Comparison of ENCODE assay signal across 11 cellular contexts in genomic region chr13:75788494-75788991, GRCh38.
DNase-seq lines count a peak whose midpoint lies in the region; ATAC-seq and TF ChIP-seq lines count a peak whose summit lies in the region.
"Had no signal": no experiment of that assay in that cellular context is flagged by ENCODE, and none has a peak within 500 bp of the region (broad histone marks: within the 10 kb centered on the region; RNA-seq: fewer than 3 reads in every experiment).

No MANE protein-coding gene starts in this region.

- peak; percentile 49 for DNase-seq in GF-D8 (lab: John Stamatoyannopoulos, UW)
- DNase-seq in RWPE2 (ENCODE audit: low spot score): no peak
- DNase-seq in foreskin fibroblast: peak; percentile 93 to 95
- peak; percentile 70 for DNase-seq in retinal pigment epithelial cell (ENCODE audit: low read depth)
- no peak for DNase-seq in HPDE6-E6E7 (ENCODE audit: extremely low spot score)
- DNase-seq in CD4-positive, alpha-beta memory T cell: no peak
- DNase-seq in central memory CD4-positive, alpha-beta T cell: no peak
- no peak for DNase-seq in naive thymus-derived CD8-positive, alpha-beta T cell
- DNase-seq: immature natural killer cell, spleen had no signal

- POLR2A ChIA-PET in CD4-positive, alpha-beta memory T cell (lab: Charles Lee; ENCODE audit: partially characterized antibody): no interaction called here
- POLR2A ChIA-PET in naive thymus-derived CD8-positive, alpha-beta T cell (lab: Charles Lee): no interaction called here

- peaks cover 23% of the 10 kb centered on the region for H3K4me1 ChIP-seq in RWPE2 (ENCODE audit: insufficient read depth, poor library complexity, severe bottlenecking)
- H3K4me1 ChIP-seq in CD4-positive, alpha-beta memory T cell (ENCODE audit: insufficient read depth, low read length): no peaks in the 10 kb centered on the region

- H3K27me3 Mint-ChIP-seq in CD4-positive, alpha-beta memory T cell: no peaks in the 10 kb centered on the region
- H3K27me3 Mint-ChIP-seq in naive thymus-derived CD8-positive, alpha-beta T cell: no peaks in the 10 kb centered on the region
- H3K27me3 Mint-ChIP-seq: stimulated activated naive CD8-positive, alpha-beta T cell treated with anti-CD3 and anti-CD28 coated beads, Interleukin-15, Interleukin-2, amounts not matched to agents 100 ng/mL and 50 ng/mL, for 24 hours had no signal

- no peaks in the 10 kb centered on the region for H3K27me3 ChIP-seq in RWPE2 (ENCODE audit: insufficient read depth, poor library complexity, severe bottlenecking)
- no peaks in the 10 kb centered on the region for H3K27me3 ChIP-seq in CD4-positive, alpha-beta memory T cell (ENCODE audit: insufficient read depth, low read length)
- H3K27me3 ChIP-seq: spleen had no signal

- no peaks in the 10 kb centered on the region for H3K4me1 Mint-ChIP-seq in CD4-positive, alpha-beta memory T cell
- H3K4me1 Mint-ChIP-seq in naive thymus-derived CD8-positive, alpha-beta T cell: peaks cover 10 to 24% (median 13%) of the 10 kb centered on the region in 4 donors
- H3K4me1 Mint-ChIP-seq: immature natural killer cell had no signal

- H3K4me3 Mint-ChIP-seq in CD4-positive, alpha-beta memory T cell: no peak overlapping the region
- H3K4me3 Mint-ChIP-seq in naive thymus-derived CD8-positive, alpha-beta T cell: no peak overlapping the region
- H3K4me3 Mint-ChIP-seq: immature natural killer cell; stimulated activated naive CD8-positive, alpha-beta T cell treated with anti-CD3 and anti-CD28 coated beads, Interleukin-15, Interleukin-2, amounts not matched to agents 100 ng/mL and 50 ng/mL, for 24 hours had no signal

- H3K27ac ChIP-seq in RWPE2 (ENCODE audit: poor library complexity, severe bottlenecking): no peak overlapping the region
- no peak overlapping the region for H3K27ac ChIP-seq in CD4-positive, alpha-beta memory T cell (ENCODE audit: low read depth, low read length)
- H3K27ac ChIP-seq: spleen had no signal

- no peaks in the 10 kb centered on the region for H3K36me3 ChIP-seq in RWPE2 (ENCODE audit: low read depth)
- H3K36me3 ChIP-seq in CD4-positive, alpha-beta memory T cell (ENCODE audit: insufficient read depth, low read length): no peaks in the 10 kb centered on the region
- H3K36me3 ChIP-seq: spleen had no signal

- CTCF ChIA-PET in CD4-positive, alpha-beta memory T cell (lab: Charles Lee; ENCODE audit: partially characterized antibody): interaction anchor here (0.7 to 1.0 kb wide), 2 partner anchors 9 to 98 kb away, joined by 3 read pairs; no protein-coding TSS in a partner anchor

- no peak overlapping the region for H3K4me3 ChIP-seq in RWPE2 (ENCODE audit: severe bottlenecking)
- H3K4me3 ChIP-seq in foreskin fibroblast (ENCODE audit: low read depth in 1 of 2, low read length in 2 of 2): peak overlapping the region in 1 of 2 donors; percentile 10
- no peak overlapping the region for H3K4me3 ChIP-seq in retinal pigment epithelial cell (ENCODE audit: low read length)
- H3K4me3 ChIP-seq in CD4-positive, alpha-beta memory T cell (ENCODE audit: low read length in 2 of 2): no peak overlapping the region
- H3K4me3 ChIP-seq: spleen had no signal

- TF ChIP-seq CTCF in RWPE2 (IDR thresholded peaks at IDR 0.05; ENCODE audit: poor library complexity, severe bottlenecking) (no peak), foreskin fibroblast (IDR thresholded peaks at IDR 0.05; ENCODE audit: low read depth, low read length) (no peak), retinal pigment epithelial cell (conservative IDR thresholded peaks at IDR 0.05; ENCODE audit: low read depth, low read length) (no peak)

- intact Hi-C loops in CD4-positive, alpha-beta memory T cell (cut with micrococcal nuclease): no loop called here

- H3K27ac Mint-ChIP-seq in CD4-positive, alpha-beta memory T cell: no peak overlapping the region
- H3K27ac Mint-ChIP-seq in naive thymus-derived CD8-positive, alpha-beta T cell: no peak overlapping the region
- H3K27ac Mint-ChIP-seq: immature natural killer cell; stimulated activated naive CD8-positive, alpha-beta T cell treated with anti-CD3 and anti-CD28 coated beads, Interleukin-15, Interleukin-2, amounts not matched to agents 100 ng/mL and 50 ng/mL, for 24 hours had no signal

- ATAC-seq in RWPE2 (ENCODE audit: low read depth): peak; percentile 38; the same call in 1 of the 3 replicates
- no peak for ATAC-seq in naive thymus-derived CD8-positive, alpha-beta T cell

- H3K36me3 Mint-ChIP-seq in CD4-positive, alpha-beta memory T cell: peaks cover 0 to 4% of the 10 kb centered on the region in 2 donors
- peaks cover 0 to 23% (median 19%) of the 10 kb centered on the region in 3 donors for H3K36me3 Mint-ChIP-seq in naive thymus-derived CD8-positive, alpha-beta T cell
- H3K36me3 Mint-ChIP-seq: immature natural killer cell had no signal

- no peaks in the 10 kb centered on the region for H3K9me3 Mint-ChIP-seq in CD4-positive, alpha-beta memory T cell
- H3K9me3 Mint-ChIP-seq in naive thymus-derived CD8-positive, alpha-beta T cell: no peaks in the 10 kb centered on the region
- H3K9me3 Mint-ChIP-seq: stimulated activated naive CD8-positive, alpha-beta T cell treated with anti-CD3 and anti-CD28 coated beads, Interleukin-15, Interleukin-2, amounts not matched to agents 100 ng/mL and 50 ng/mL, for 24 hours had no signal

- no peaks in the 10 kb centered on the region for H3K9me3 ChIP-seq in RWPE2 (ENCODE audit: severe bottlenecking)
- no peaks in the 10 kb centered on the region for H3K9me3 ChIP-seq in CD4-positive, alpha-beta memory T cell (ENCODE audit: control insufficient read depth in 1 of 2, low read length in 2 of 2)
- H3K9me3 ChIP-seq: spleen had no signal

Comparison
In these comparisons a context has a peak if more than half of its experiments do, and no peak if none do; other contexts are left out.
1. DNase-seq: peak in GF-D8 (single experiment), foreskin fibroblast (2 of 2) and retinal pigment epithelial cell (single experiment); none in RWPE2 (single experiment), HPDE6-E6E7 (single experiment), CD4-positive, alpha-beta memory T cell (0 of 5), central memory CD4-positive, alpha-beta T cell (single experiment) and naive thymus-derived CD8-positive, alpha-beta T cell (0 of 10).